In genomic region chr3:114067804-114068203, GRCh38 we compare ENCODE assay signal across 32 cellular contexts.
"Had no signal": no experiment of that assay in that cellular context is flagged by ENCODE, and none has a peak within 500 bp of the region (broad histone marks: within the 10 kb centered on the region; RNA-seq: fewer than 3 reads in every experiment).

No MANE protein-coding gene starts in this region.

- H3K4me3 Mint-ChIP-seq: activated CD4-positive, alpha-beta memory T cell treated with anti-CD3 and anti-CD28 coated beads, Interleukin-2, amount 10 ng/mL, durations not matched to agents 7 days and 5 days; activated CD4-positive, alpha-beta T cell treated with anti-CD3 and anti-CD28 coated beads, Interleukin-2, amount 10 ng/mL, durations not matched to agents 7 days and 5 days; activated naive CD4-positive, alpha-beta T cell treated with anti-CD3 and anti-CD28 coated beads for 36 hours; activated naive CD4-positive, alpha-beta T cell treated with anti-CD3 and anti-CD28 coated beads, Interleukin-2, amount 50 U/mL, for 24 hours; activated naive CD8-positive, alpha-beta T cell treated with anti-CD3 and anti-CD28 coated beads for 36 hours; activated naive CD8-positive, alpha-beta T cell treated with anti-CD3 and anti-CD28 coated beads, Interleukin-2, amount 50 U/mL, for 24 hours; activated T-cell treated with anti-CD3 and anti-CD28 coated beads, Interleukin-2, amount 50 U/mL, for 24 hours; activated T-helper 1 cell treated with anti-CD3 and anti-CD28 coated beads, Interleukin-12 subunit alpha, Interleukin-12 subunit beta, Interleukin-2, Interleukin-4 antibody, amounts not matched to agents 30 ng/mL and 10 ng/mL and 1 ng/mL, durations not matched to agents 14 hours and 24 hours and 36 hours; brain; WTC11 had no signal

- H3K27ac ChIP-seq: adrenal gland, breast epithelium, cardiac muscle cell, colonic mucosa, epithelial cell of prostate, heart left ventricle, VCaP had no signal

- H3K27ac Mint-ChIP-seq: activated CD4-positive, alpha-beta memory T cell treated with anti-CD3 and anti-CD28 coated beads, Interleukin-2, amount 10 ng/mL, durations not matched to agents 7 days and 5 days; activated CD4-positive, alpha-beta T cell treated with anti-CD3 and anti-CD28 coated beads, Interleukin-2, amount 10 ng/mL, durations not matched to agents 7 days and 5 days; activated naive CD4-positive, alpha-beta T cell treated with anti-CD3 and anti-CD28 coated beads for 36 hours; activated naive CD4-positive, alpha-beta T cell treated with anti-CD3 and anti-CD28 coated beads, Interleukin-2, amount 50 U/mL, for 24 hours; activated naive CD8-positive, alpha-beta T cell treated with anti-CD3 and anti-CD28 coated beads for 36 hours; activated naive CD8-positive, alpha-beta T cell treated with anti-CD3 and anti-CD28 coated beads, Interleukin-2, amount 50 U/mL, for 24 hours; activated T-cell treated with anti-CD3 and anti-CD28 coated beads, Interleukin-2, amount 50 U/mL, for 24 hours; activated T-helper 1 cell treated with anti-CD3 and anti-CD28 coated beads, Interleukin-12 subunit alpha, Interleukin-12 subunit beta, Interleukin-2, Interleukin-4 antibody, amounts not matched to agents 30 ng/mL and 10 ng/mL and 1 ng/mL, durations not matched to agents 14 hours and 24 hours and 36 hours; activated T-helper 2 cell treated with anti-CD3 and anti-CD28 coated beads, Interferon-gamma antibody, Interleukin-2, Interleukin-4, amounts not matched to agents 10 μg/mL and 5 μg/mL and 100 μg/mL, durations not matched to agents 14 hours and 24 hours and 36 hours; brain; WTC11 had no signal

- H3K9me3 Mint-ChIP-seq: activated CD4-positive, alpha-beta memory T cell treated with anti-CD3 and anti-CD28 coated beads, Interleukin-2, amount 10 ng/mL, durations not matched to agents 7 days and 5 days; activated CD4-positive, alpha-beta T cell treated with anti-CD3 and anti-CD28 coated beads, Interleukin-2, amount 10 ng/mL, durations not matched to agents 7 days and 5 days; activated naive CD4-positive, alpha-beta T cell treated with anti-CD3 and anti-CD28 coated beads for 36 hours; activated naive CD4-positive, alpha-beta T cell treated with anti-CD3 and anti-CD28 coated beads, Interleukin-2, amount 50 U/mL, for 24 hours; activated naive CD8-positive, alpha-beta T cell treated with anti-CD3 and anti-CD28 coated beads for 36 hours; activated naive CD8-positive, alpha-beta T cell treated with anti-CD3 and anti-CD28 coated beads, Interleukin-2, amount 50 U/mL, for 24 hours; activated T-cell treated with anti-CD3 and anti-CD28 coated beads, Interleukin-2, amount 50 U/mL, for 24 hours; activated T-helper 1 cell treated with anti-CD3 and anti-CD28 coated beads, Interleukin-12 subunit alpha, Interleukin-12 subunit beta, Interleukin-2, Interleukin-4 antibody, amounts not matched to agents 30 ng/mL and 10 ng/mL and 1 ng/mL, durations not matched to agents 14 hours and 24 hours and 36 hours; activated T-helper 2 cell treated with anti-CD3 and anti-CD28 coated beads, Interferon-gamma antibody, Interleukin-2, Interleukin-4, amounts not matched to agents 10 μg/mL and 5 μg/mL and 100 μg/mL, durations not matched to agents 14 hours and 24 hours and 36 hours; brain; WTC11 had no signal

- H3K9me3 ChIP-seq: adrenal gland, breast epithelium, colonic mucosa, heart left ventricle had no signal

- ATAC-seq: activated naive CD8-positive, alpha-beta T cell treated with anti-CD3 and anti-CD28 coated beads, Interleukin-2, amount 50 U/mL, for 24 hours; heart left ventricle; WTC11 had no signal

- DNase-seq: activated CD4-positive, alpha-beta memory T cell treated with anti-CD3 and anti-CD28 coated beads, Interleukin-2, amount 10 ng/mL, durations not matched to agents 7 days and 5 days; activated CD4-positive, alpha-beta T cell treated with anti-CD3 and anti-CD28 coated beads for 1 hour; activated CD4-positive, alpha-beta T cell treated with anti-CD3 and anti-CD28 coated beads for 4 hours; activated CD4-positive, alpha-beta T cell treated with anti-CD3 and anti-CD28 coated beads, Interleukin-2, amount 10 ng/mL, durations not matched to agents 7 days and 5 days; activated CD4-positive, alpha-beta T cell treated with anti-CD3 and anti-CD28 coated beads, Interleukin-2, amount 50 U/mL, for 4 hours; activated CD8-positive, alpha-beta memory T cell treated with anti-CD3 and anti-CD28 coated beads, Interleukin-2, amount 50 U/mL, for 48 hours; activated effector memory CD4-positive, alpha-beta T cell treated with anti-CD3 and anti-CD28 coated beads, Interleukin-2, amount 50 U/mL, for 16 hours; activated naive CD4-positive, alpha-beta T cell treated with anti-CD3 and anti-CD28 coated beads for 36 hours; activated naive CD8-positive, alpha-beta T cell treated with anti-CD3 and anti-CD28 coated beads for 36 hours; activated naive CD8-positive, alpha-beta T cell treated with anti-CD3 and anti-CD28 coated beads, Interleukin-2, amount 50 U/mL, for 24 hours; activated T-cell treated with anti-CD3 and anti-CD28 coated beads for 4 hours; activated T-cell treated with anti-CD3 and anti-CD28 coated beads, Interleukin-2, amount 50 U/mL, for 24 hours; adrenal gland; amygdala; aorta; central memory CD4-positive, alpha-beta T cell; cerebellar nuclear complex; colonic mucosa; effector CD8-positive, alpha-beta T cell; foreskin fibroblast; glutamatergic neuron; heart left ventricle; T-helper 2 cell had no signal

- H3K27me3 Mint-ChIP-seq: activated CD4-positive, alpha-beta memory T cell treated with anti-CD3 and anti-CD28 coated beads, Interleukin-2, amount 10 ng/mL, durations not matched to agents 7 days and 5 days; activated CD4-positive, alpha-beta T cell treated with anti-CD3 and anti-CD28 coated beads, Interleukin-2, amount 10 ng/mL, durations not matched to agents 7 days and 5 days; activated naive CD4-positive, alpha-beta T cell treated with anti-CD3 and anti-CD28 coated beads, Interleukin-2, amount 50 U/mL, for 24 hours; activated naive CD8-positive, alpha-beta T cell treated with anti-CD3 and anti-CD28 coated beads for 36 hours; activated naive CD8-positive, alpha-beta T cell treated with anti-CD3 and anti-CD28 coated beads, Interleukin-2, amount 50 U/mL, for 24 hours; activated T-cell treated with anti-CD3 and anti-CD28 coated beads, Interleukin-2, amount 50 U/mL, for 24 hours; brain had no signal

- H3K4me1 Mint-ChIP-seq: WTC11 had no signal

- H3K4me1 ChIP-seq: adrenal gland, breast epithelium, colonic mucosa, heart left ventricle had no signal

- H3K4me3 ChIP-seq: adrenal gland, breast epithelium, cardiac muscle cell, colonic mucosa, heart left ventricle had no signal

- H3K27me3 ChIP-seq: adrenal gland, breast epithelium, cardiac muscle cell, colonic mucosa, heart left ventricle had no signal
